ENCODE assay signal across 15 cellular contexts in genomic region chr3:14426305-14426620, GRCh38. TPM values are rescaled to one million over a fixed set of nuclear protein-coding genes. Genes with fewer than 3 reads are reported as not detected.
A peak's percentile ranks its signal among the peaks of the same experiment; 100 is the strongest.
DNase-seq lines count a peak whose midpoint lies in the region; ATAC-seq and TF ChIP-seq lines count a peak whose summit lies in the region.
"Had no signal": no experiment of that assay in that cellular context is flagged by ENCODE, and none has a peak within 500 bp of the region (broad histone marks: within the 10 kb centered on the region; RNA-seq: fewer than 3 reads in every experiment).

No MANE protein-coding gene starts in this region.

- H3K4me3 ChIP-seq in PC-3 (ENCODE audit: low read length), result no peak overlapping the region
- H3K4me3 ChIP-seq: pancreas had no signal

- peak overlapping the region; percentile 45; the same call in 1 of the 2 replicates for H3K4me2 ChIP-seq in PC-3 (ENCODE audit: low read length)

- no peak for DNase-seq in activated CD8-positive, alpha-beta memory T cell treated with anti-CD3 and anti-CD28 coated beads, Interleukin-2, amount 10 ng/mL, durations not matched to agents 7 days and 5 days
- DNase-seq in activated CD8-positive, alpha-beta memory T cell treated with anti-CD3 and anti-CD28 coated beads for 24 hours, result no peak
- DNase-seq in PC-3, result no peak
- no peak for DNase-seq in central memory CD8-positive, alpha-beta T cell (ENCODE audit: low spot score in 2 of 2)
- DNase-seq in stimulated activated effector memory CD8-positive, alpha-beta T cell treated with anti-CD3 and anti-CD28 coated beads, Interleukin-12 subunit alpha, Interleukin-12 subunit beta, amount 100 ng/mL, for 72 hours (ENCODE audit: low spot score in 2 of 2), result no peak
- DNase-seq: DMS153, foreskin melanocyte, NCI-H1417 treated with DMSO at 0.1 percent for 48 hours, NCI-H510A treated with DMSO at 0.1 percent for 48 hours had no signal

- H3K27me3 ChIP-seq in PC-3 (ENCODE audit: low read length), result no peaks in the 10 kb centered on the region

- peaks cover 53% of the 10 kb centered on the region for H3K79me2 ChIP-seq in PC-3 (ENCODE audit: low read length)

- no peaks in the 10 kb centered on the region for H3K9me3 ChIP-seq in PC-3 (ENCODE audit: low read length)
- H3K9me3 ChIP-seq: pancreas had no signal

- H4K20me1 ChIP-seq in PC-3 (ENCODE audit: low read length), result no peaks in the 10 kb centered on the region

- no peak for TF ChIP-seq CTCF in PC-3 (conservative IDR thresholded peaks at IDR 0.05; ENCODE audit: low read depth, low read length)

- no peaks in the 10 kb centered on the region for H3K36me3 Mint-ChIP-seq in activated CD8-positive, alpha-beta memory T cell treated with anti-CD3 and anti-CD28 coated beads, Interleukin-2, amount 10 ng/mL, durations not matched to agents 7 days and 5 days
- peaks cover 13% of the 10 kb centered on the region for H3K36me3 Mint-ChIP-seq in central memory CD8-positive, alpha-beta T cell (ENCODE audit: insufficient read depth)
- peaks cover 4% of the 10 kb centered on the region for H3K36me3 Mint-ChIP-seq in stimulated activated effector memory CD8-positive, alpha-beta T cell treated with anti-CD3 and anti-CD28 coated beads, Interleukin-12 subunit alpha, Interleukin-12 subunit beta, amount 100 ng/mL, for 72 hours
- H3K36me3 Mint-ChIP-seq: brain had no signal

- no peaks in the 10 kb centered on the region for H3K27me3 Mint-ChIP-seq in activated CD8-positive, alpha-beta memory T cell treated with anti-CD3 and anti-CD28 coated beads, Interleukin-2, amount 10 ng/mL, durations not matched to agents 7 days and 5 days
- no peaks in the 10 kb centered on the region for H3K27me3 Mint-ChIP-seq in central memory CD8-positive, alpha-beta T cell
- H3K27me3 Mint-ChIP-seq: brain had no signal

- peak overlapping the region; percentile 91 for H3K27ac Mint-ChIP-seq in activated CD8-positive, alpha-beta memory T cell treated with anti-CD3 and anti-CD28 coated beads, Interleukin-2, amount 10 ng/mL, durations not matched to agents 7 days and 5 days
- H3K27ac Mint-ChIP-seq in central memory CD8-positive, alpha-beta T cell (ENCODE audit: low read depth), result peak overlapping the region; percentile 96
- peak overlapping the region; percentile 91 for H3K27ac Mint-ChIP-seq in stimulated activated effector memory CD8-positive, alpha-beta T cell treated with anti-CD3 and anti-CD28 coated beads, Interleukin-12 subunit alpha, Interleukin-12 subunit beta, amount 100 ng/mL, for 72 hours

- H3K4me1 Mint-ChIP-seq in activated CD8-positive, alpha-beta memory T cell treated with anti-CD3 and anti-CD28 coated beads, Interleukin-2, amount 10 ng/mL, durations not matched to agents 7 days and 5 days, result peaks cover 93% of the 10 kb centered on the region
- peaks cover 88% of the 10 kb centered on the region for H3K4me1 Mint-ChIP-seq in central memory CD8-positive, alpha-beta T cell
- peaks cover 90% of the 10 kb centered on the region for H3K4me1 Mint-ChIP-seq in stimulated activated effector memory CD8-positive, alpha-beta T cell treated with anti-CD3 and anti-CD28 coated beads, Interleukin-12 subunit alpha, Interleukin-12 subunit beta, amount 100 ng/mL, for 72 hours

- H3K27ac ChIP-seq in PC-3 (ENCODE audit: low read length), result peak overlapping the region; percentile 32
- H3K27ac ChIP-seq: pancreas, RWPE1 had no signal

- H2AFZ ChIP-seq in PC-3 (ENCODE audit: low read length), result no peak overlapping the region

- no peaks in the 10 kb centered on the region for H3K9me3 Mint-ChIP-seq in activated CD8-positive, alpha-beta memory T cell treated with anti-CD3 and anti-CD28 coated beads, Interleukin-2, amount 10 ng/mL, durations not matched to agents 7 days and 5 days (ENCODE audit: low read depth)
- no peaks in the 10 kb centered on the region for H3K9me3 Mint-ChIP-seq in central memory CD8-positive, alpha-beta T cell
- no peaks in the 10 kb centered on the region for H3K9me3 Mint-ChIP-seq in stimulated activated effector memory CD8-positive, alpha-beta T cell treated with anti-CD3 and anti-CD28 coated beads, Interleukin-12 subunit alpha, Interleukin-12 subunit beta, amount 100 ng/mL, for 72 hours
- H3K9me3 Mint-ChIP-seq: brain had no signal

- peaks cover 52% of the 10 kb centered on the region for H3K4me1 ChIP-seq in PC-3 (ENCODE audit: insufficient read depth, low read length)
- H3K4me1 ChIP-seq: pancreas had no signal

- no TSS peak for BruUV-seq in PC-3 (replicated peaks; lab: Mats Ljungman, UMichigan)

- H3K36me3 ChIP-seq in PC-3 (ENCODE audit: low read depth, low read length), result no peaks in the 10 kb centered on the region
- H3K36me3 ChIP-seq: pancreas had no signal

- H3K9ac ChIP-seq in PC-3 (ENCODE audit: low read length), result no peak overlapping the region

- CTCF ChIA-PET in activated CD8-positive, alpha-beta memory T cell treated with anti-CD3 and anti-CD28 coated beads, Interleukin-2, amount 10 ng/mL, durations not matched to agents 7 days and 5 days (lab: Charles Lee), result interaction anchor here (1.3 to 3.1 kb wide), 5 partner anchors 22 to 41 kb away, joined by 3 to 15 read pairs (median 8); partner anchors contain the start of gene SLC6A6
- CTCF ChIA-PET in PC-3 (lab: Charles Lee), result interaction anchor here (0.6 kb wide), 1 partner anchor 227 kb away, joined by 10 read pairs; no protein-coding TSS in a partner anchor

- H3F3A ChIP-seq in PC-3 (ENCODE audit: low read length, unreplicated experiment), result no peaks in the 10 kb centered on the region

- POLR2A ChIA-PET in PC-3 (lab: Charles Lee; ENCODE audit: unreplicated experiment), result no interaction called here

- H3K4me3 Mint-ChIP-seq in activated CD8-positive, alpha-beta memory T cell treated with anti-CD3 and anti-CD28 coated beads, Interleukin-2, amount 10 ng/mL, durations not matched to agents 7 days and 5 days, result peak overlapping the region; percentile 57
- H3K4me3 Mint-ChIP-seq in central memory CD8-positive, alpha-beta T cell, result peak overlapping the region; percentile 73
- peak overlapping the region; percentile 73 for H3K4me3 Mint-ChIP-seq in stimulated activated effector memory CD8-positive, alpha-beta T cell treated with anti-CD3 and anti-CD28 coated beads, Interleukin-12 subunit alpha, Interleukin-12 subunit beta, amount 100 ng/mL, for 72 hours
- H3K4me3 Mint-ChIP-seq: brain had no signal

- H3K9me2 ChIP-seq in PC-3 (replicated peaks; ENCODE audit: low read length), result no peaks in the 10 kb centered on the region

- no peak for ATAC-seq in activated CD8-positive, alpha-beta memory T cell treated with anti-CD3 and anti-CD28 coated beads, Interleukin-2, amount 10 ng/mL, durations not matched to agents 7 days and 5 days
- no peak for ATAC-seq in PC-3
- ATAC-seq in central memory CD8-positive, alpha-beta T cell (replicated peaks; ENCODE audit: extremely low read depth, poor library complexity, severe bottlenecking), result no peak
- no peak for ATAC-seq in stimulated activated effector memory CD8-positive, alpha-beta T cell treated with anti-CD3 and anti-CD28 coated beads, Interleukin-12 subunit alpha, Interleukin-12 subunit beta, amount 100 ng/mL, for 72 hours
- no peak for ATAC-seq in HG03457 (IDR thresholded peaks at IDR 0.05; ENCODE audit: unreplicated experiment)
- ATAC-seq in HG02588 (IDR thresholded peaks at IDR 0.05; ENCODE audit: unreplicated experiment), result no peak
- ATAC-seq in GM18517 (IDR thresholded peaks at IDR 0.05; ENCODE audit: unreplicated experiment), result no peak

- intact Hi-C loops in PC-3 (cut with micrococcal nuclease), result no loop called here

RNA-seq across cellular contexts. Expression of gene SLC6A6, which starts 23.9 kb away (rescaled TPM):
- total RNA-seq in activated CD8-positive, alpha-beta memory T cell treated with anti-CD3 and anti-CD28 coated beads, Interleukin-2, amount 10 ng/mL, durations not matched to agents 7 days and 5 days, result 10 to 100 TPM; 55.3 to 64.6 TPM
- 28.1 and 31.9 TPM in 2 replicates for total RNA-seq in PC-3 (2014; rRNA removed)
